ENCODE assay signal across 19 cellular contexts in the genomic region with DNA sequence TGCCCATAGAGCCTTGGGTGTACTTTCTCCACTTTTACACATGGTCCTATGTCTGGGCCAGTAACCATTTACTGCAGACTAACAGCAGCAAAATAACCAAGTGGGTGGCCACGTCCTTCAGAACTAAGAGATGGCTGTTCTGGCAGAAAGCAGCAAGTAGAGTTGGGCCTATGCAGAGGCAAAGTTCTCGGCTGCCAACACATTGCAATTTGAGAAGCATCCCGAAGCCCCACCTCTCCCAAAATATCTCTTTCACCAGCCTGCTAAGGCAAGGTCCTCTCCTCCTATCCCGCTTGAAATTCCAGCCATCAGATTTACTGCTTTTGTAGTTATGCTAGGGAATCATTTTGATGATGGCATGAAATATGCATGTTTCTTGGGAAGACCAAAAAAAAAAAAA.
A peak's percentile ranks its signal among the peaks of the same experiment; 100 is the strongest.
DNase-seq lines count a peak whose midpoint lies in the region; ATAC-seq and TF ChIP-seq lines count a peak whose summit lies in the region.
"Had no signal": no experiment of that assay in that cellular context is flagged by ENCODE, and none has a peak within 500 bp of the region (broad histone marks: within the 10 kb centered on the region; RNA-seq: fewer than 3 reads in every experiment).

No MANE protein-coding gene starts in this region.

- peaks cover 15% of the 10 kb centered on the region for H3K79me2 ChIP-seq in DOHH2 (ENCODE audit: control insufficient read depth, low read length)

- no peaks in the 10 kb centered on the region for H3K9me3 ChIP-seq in DOHH2 (ENCODE audit: control insufficient read depth, insufficient read depth, low read length)
- H3K9me3 ChIP-seq in T-helper 17 cell (ENCODE audit: control insufficient read depth, low read length, poor library complexity, severe bottlenecking) = no peaks in the 10 kb centered on the region
- no peaks in the 10 kb centered on the region for H3K9me3 ChIP-seq in left ventricle myocardium inferior (replicated peaks)
- H3K9me3 ChIP-seq in gastrocnemius medialis = no peaks in the 10 kb centered on the region
- H3K9me3 ChIP-seq: BLaER1, gastroesophageal sphincter, HAP-1, thoracic aorta had no signal

- H3K4me1 ChIP-seq in DOHH2 (ENCODE audit: control insufficient read depth, low read length) (peaks cover 30% of the 10 kb centered on the region), left ventricle myocardium inferior (peaks cover 40% of the 10 kb centered on the region), gastrocnemius medialis (peaks cover 39 to 41% of the 10 kb centered on the region in 2 donors)
- H3K4me1 ChIP-seq: BLaER1 had no signal

- H3K27me3 Mint-ChIP-seq in T-helper 17 cell = no peaks in the 10 kb centered on the region

- H3K36me3 ChIP-seq in DOHH2 (ENCODE audit: control insufficient read depth, low read length) = peaks cover 30% of the 10 kb centered on the region
- H3K36me3 ChIP-seq in left ventricle myocardium inferior = peaks cover 7% of the 10 kb centered on the region
- peaks cover 0 to 7% of the 10 kb centered on the region in 2 donors for H3K36me3 ChIP-seq in gastrocnemius medialis
- H3K36me3 ChIP-seq: HAP-1, thoracic aorta had no signal

- H3K27ac ChIP-seq in DOHH2 (ENCODE audit: low read depth, low read length) = peak overlapping the region; percentile 44; the same call in 1 of the 2 replicates
- peak overlapping the region; percentile 56 for H3K27ac ChIP-seq in left ventricle myocardium inferior (replicated peaks)
- H3K27ac ChIP-seq in gastrocnemius medialis = peak overlapping the region; percentile 40 to 69 (median 51)
- H3K27ac ChIP-seq: BLaER1, gastroesophageal sphincter, neural progenitor cell, thoracic aorta had no signal

- H3K4me1 Mint-ChIP-seq in T-helper 17 cell = peaks cover 35% of the 10 kb centered on the region

- no peaks in the 10 kb centered on the region for H4K20me1 ChIP-seq in DOHH2 (ENCODE audit: control insufficient read depth, insufficient read depth, low read depth, low read length)

- DNase-seq in T-helper 17 cell = no peak
- no peak for DNase-seq in left ventricle myocardium inferior
- peak; percentile 10 to 63 for DNase-seq in gastrocnemius medialis
- no peak for DNase-seq in nucleus accumbens (lab: John Stamatoyannopoulos, UW)
- DNase-seq in stimulated activated naive CD4-positive, alpha-beta T cell treated with Interleukin-2 at 50 U/mL for 16 hours (lab: John Stamatoyannopoulos, UW) = no peak
- DNase-seq: DMS79; mammary epithelial cell; NCI-H2081; NCI-H526 treated with DMSO at 0.1 percent for 48 hours; OCI-M1; retina; stimulated activated CD4-positive, alpha-beta T cell treated with anti-CD3 and anti-CD28 coated beads, Interleukin-1b, Interleukin-23, amount 100 ng/mL, for 48 hours had no signal

- ATAC-seq in T-helper 17 cell (no peak), gastrocnemius medialis (peak; percentile 81 to 95), HG03432 (IDR thresholded peaks at IDR 0.05; ENCODE audit: unreplicated experiment) (no peak)
- ATAC-seq: gastroesophageal sphincter had no signal

- H3K4me3 ChIP-seq in DOHH2 (ENCODE audit: low read length) = peak overlapping the region; percentile 26
- H3K4me3 ChIP-seq in left ventricle myocardium inferior = no peak overlapping the region
- no peak overlapping the region for H3K4me3 ChIP-seq in gastrocnemius medialis
- H3K4me3 ChIP-seq: BLaER1, gastroesophageal sphincter, HAP-1, neural progenitor cell, thoracic aorta had no signal

- peak overlapping the region; percentile 57 for H3K4me2 ChIP-seq in DOHH2 (ENCODE audit: low read length)
- H3K4me2 ChIP-seq: BLaER1, neural progenitor cell had no signal

- H3K4me3 Mint-ChIP-seq in T-helper 17 cell = no peak overlapping the region
- H3K4me3 Mint-ChIP-seq: neural progenitor cell had no signal

- no peaks in the 10 kb centered on the region for H3K27me3 ChIP-seq in DOHH2 (ENCODE audit: control insufficient read depth, low read length)
- H3K27me3 ChIP-seq in left ventricle myocardium inferior (ENCODE audit: low read depth) = no peaks in the 10 kb centered on the region
- H3K27me3 ChIP-seq in gastrocnemius medialis = no peaks in the 10 kb centered on the region
- H3K27me3 ChIP-seq: BLaER1, gastroesophageal sphincter, neural progenitor cell had no signal

- H3K9me2 ChIP-seq in DOHH2 (replicated peaks; ENCODE audit: control insufficient read depth, low read length) = no peaks in the 10 kb centered on the region

- no peak for TF ChIP-seq POLR2A in gastrocnemius medialis (IDR thresholded peaks at IDR 0.05)

- H3K27ac Mint-ChIP-seq in T-helper 17 cell = peak overlapping the region; percentile 49
- H3K27ac Mint-ChIP-seq: neural progenitor cell had no signal

- in situ Hi-C loops in gastrocnemius medialis (cut with MboI; ENCODE audit: low sequenced_read_pairs in 4 of 4) = no loop called here

- no peaks in the 10 kb centered on the region for H3F3A ChIP-seq in DOHH2 (ENCODE audit: control insufficient read depth, insufficient read depth)

- H3K36me3 Mint-ChIP-seq in T-helper 17 cell (ENCODE audit: low read depth) = no peaks in the 10 kb centered on the region

- intact Hi-C loops in left ventricle myocardium inferior (cut with micrococcal nuclease) = no loop called here
- intact Hi-C loops in gastrocnemius medialis (cut with DNase I; ENCODE audit: low total_unique reads) = no loop called here

- TF ChIP-seq CTCF in DOHH2 (IDR thresholded peaks at IDR 0.05; ENCODE audit: low read depth, low read length, poor library complexity, severe bottlenecking) (no peak), left ventricle myocardium inferior (IDR thresholded peaks at IDR 0.05; ENCODE audit: borderline replicate concordance) (no peak), gastrocnemius medialis (IDR thresholded peaks at IDR 0.05 in 4 of 5, conservative IDR thresholded peaks at IDR 0.05 in 1 of 5) (no peak)

Comparison
In these comparisons a context has a peak if more than half of its experiments do, and no peak if none do; other contexts are left out.
1. ATAC-seq: peak in gastrocnemius medialis (2 of 2); none in T-helper 17 cell (single experiment) and HG03432 (single experiment).
2. DNase-seq: peak in gastrocnemius medialis (2 of 2); none in T-helper 17 cell (0 of 3), left ventricle myocardium inferior (single experiment), nucleus accumbens (0 of 56) and stimulated activated naive CD4-positive, alpha-beta T cell treated with Interleukin-2 at 50 U/mL for 16 hours (single experiment).
3. Peak in every context shown above with its lines, with median percentiles within 50 percentile points of each other: H3K27ac ChIP-seq.